In genomic region chr7:104272767-104273384, GRCh38 we compare ENCODE assay signal across 8 cellular contexts. TPM values are rescaled to one million over a fixed set of nuclear protein-coding genes. Genes with fewer than 3 reads are reported as not detected.
A peak's percentile ranks its signal among the peaks of the same experiment; 100 is the strongest.
DNase-seq lines count a peak whose midpoint lies in the region; ATAC-seq, FAIRE-seq and TF ChIP-seq lines count a peak whose summit lies in the region.

No MANE protein-coding gene starts in this region.

- no peak for ATAC-seq in HG02938 (IDR thresholded peaks at IDR 0.05; ENCODE audit: unreplicated experiment)
- no peak for ATAC-seq in activated CD8-positive, alpha-beta memory T cell treated with anti-CD3 and anti-CD28 coated beads, Interleukin-2, amount 10 ng/mL, durations not matched to agents 7 days and 5 days

- POLR2A ChIA-PET in HEK293 (lab: Yijun Ruan, JAX) = no interaction called here

- H3K9me3 Mint-ChIP-seq in osteocyte (ENCODE audit: unreplicated experiment) = no peaks in the 10 kb centered on the region
- no peaks in the 10 kb centered on the region for H3K9me3 Mint-ChIP-seq in activated CD8-positive, alpha-beta memory T cell treated with anti-CD3 and anti-CD28 coated beads, Interleukin-2, amount 10 ng/mL, durations not matched to agents 7 days and 5 days (ENCODE audit: low read depth)

- no peaks in the 10 kb centered on the region for H3K4me1 ChIP-seq in HEK293 (ENCODE audit: control insufficient read depth, insufficient read depth, low read length)

- H3K36me3 Mint-ChIP-seq in osteocyte (ENCODE audit: unreplicated experiment) = no peaks in the 10 kb centered on the region
- no peaks in the 10 kb centered on the region for H3K36me3 Mint-ChIP-seq in activated CD8-positive, alpha-beta memory T cell treated with anti-CD3 and anti-CD28 coated beads, Interleukin-2, amount 10 ng/mL, durations not matched to agents 7 days and 5 days

- no peaks in the 10 kb centered on the region for H3K9me3 ChIP-seq in HEK293 (ENCODE audit: control insufficient read depth, insufficient read depth, low read depth, low read length)

- H3K4me1 Mint-ChIP-seq in osteocyte (ENCODE audit: unreplicated experiment) = no peaks in the 10 kb centered on the region
- peaks cover 2% of the 10 kb centered on the region for H3K4me1 Mint-ChIP-seq in activated CD8-positive, alpha-beta memory T cell treated with anti-CD3 and anti-CD28 coated beads, Interleukin-2, amount 10 ng/mL, durations not matched to agents 7 days and 5 days

- peak; percentile 45 for DNase-seq in DMS 273 treated with DMSO at 0.1 percent for 48 hours (lab: John Stamatoyannopoulos, UW)
- peak; percentile 56 for DNase-seq in NCI-H748 (lab: John Stamatoyannopoulos, UW; ENCODE audit: unreplicated experiment)
- DNase-seq in dermis blood vessel endothelial cell = peak; percentile 62
- no peak for DNase-seq in osteocyte (ENCODE audit: extremely low spot score, unreplicated experiment)
- no peak for DNase-seq in activated CD8-positive, alpha-beta memory T cell treated with anti-CD3 and anti-CD28 coated beads, Interleukin-2, amount 10 ng/mL, durations not matched to agents 7 days and 5 days
- no peak for DNase-seq in H54 (ENCODE audit: insufficient read length, low spot score)

- no peak overlapping the region for H3K27ac ChIP-seq in HEK293 (ENCODE audit: extremely low read depth, low read depth, low read length)

- H3K36me3 ChIP-seq in HEK293 (ENCODE audit: control insufficient read depth in 2 of 2, insufficient read depth in 1 of 2, low read length in 2 of 2) = no peaks in the 10 kb centered on the region

- H3K4me3 Mint-ChIP-seq in osteocyte (ENCODE audit: unreplicated experiment) = no peak overlapping the region
- no peak overlapping the region for H3K4me3 Mint-ChIP-seq in activated CD8-positive, alpha-beta memory T cell treated with anti-CD3 and anti-CD28 coated beads, Interleukin-2, amount 10 ng/mL, durations not matched to agents 7 days and 5 days

- no peak overlapping the region for H3K4me3 ChIP-seq in HEK293 (ENCODE audit: low read depth, low read length)

- no peak for TF ChIP-seq CTCF in HEK293 (tag by site-specific recombination; IDR thresholded peaks at IDR 0.05)
- peak; percentile 62 for TF ChIP-seq CTCF in osteocyte (IDR thresholded peaks at IDR 0.05)

- CTCF ChIA-PET in HEK293 (lab: Yijun Ruan, JAX) = interaction anchor here (0.9 kb wide), 1 partner anchor 10 kb away, joined by 3 read pairs; no protein-coding TSS in a partner anchor
- CTCF ChIA-PET in activated CD8-positive, alpha-beta memory T cell treated with anti-CD3 and anti-CD28 coated beads, Interleukin-2, amount 10 ng/mL, durations not matched to agents 7 days and 5 days (lab: Charles Lee) = no interaction called here

- peaks cover 3% of the 10 kb centered on the region for H3K27me3 Mint-ChIP-seq in osteocyte (ENCODE audit: unreplicated experiment)
- H3K27me3 Mint-ChIP-seq in activated CD8-positive, alpha-beta memory T cell treated with anti-CD3 and anti-CD28 coated beads, Interleukin-2, amount 10 ng/mL, durations not matched to agents 7 days and 5 days = peaks cover 7% of the 10 kb centered on the region

- TF ChIP-seq POLR2A in H54 (IDR thresholded peaks at IDR 0.05; ENCODE audit: low read depth, low read length) = no peak

- no peak overlapping the region for H3K27ac Mint-ChIP-seq in osteocyte (ENCODE audit: unreplicated experiment)
- no peak overlapping the region for H3K27ac Mint-ChIP-seq in activated CD8-positive, alpha-beta memory T cell treated with anti-CD3 and anti-CD28 coated beads, Interleukin-2, amount 10 ng/mL, durations not matched to agents 7 days and 5 days

- FAIRE-seq in H54 (lab: Jason Lieb, UNC) = no peak

TF ChIP-seq in HEK293, 187 proteins besides CTCF, POLR2A, EP300 and RAD21:
- TF ChIP-seq ZNF654 (tag by site-specific recombination; IDR thresholded peaks at IDR 0.05; ENCODE audit: low read depth) (peak; percentile 15; the same call in 1 of the 2 replicates), ZNF561 (tag by site-specific recombination; IDR thresholded peaks at IDR 0.05; ENCODE audit: borderline replicate concordance) (no peak), ZNF514 (tag by site-specific recombination; IDR thresholded peaks at IDR 0.05) (no peak), ZIC2 (tag by site-specific recombination; IDR thresholded peaks at IDR 0.05) (no peak), ZNF660 (tag by site-specific recombination; IDR thresholded peaks at IDR 0.05) (peak; percentile 88)
TF ChIP-seq in HEK293: peak in this region for 2.

RNA-seq across cellular contexts. Expression of gene LHFPL3, which starts 55.5 kb away (rescaled TPM):
- not detected in 2 replicates for total RNA-seq in dermis blood vessel endothelial cell
- total RNA-seq in osteocyte = not detected in 2 replicates
- total RNA-seq in activated CD8-positive, alpha-beta memory T cell treated with anti-CD3 and anti-CD28 coated beads, Interleukin-2, amount 10 ng/mL, durations not matched to agents 7 days and 5 days = not detected

Comparison
In these comparisons a context has a peak if more than half of its experiments do, and no peak if none do; other contexts are left out.
1. DNase-seq: peak in DMS 273 treated with DMSO at 0.1 percent for 48 hours (single experiment), NCI-H748 (single experiment) and dermis blood vessel endothelial cell (single experiment); none in osteocyte (single experiment), activated CD8-positive, alpha-beta memory T cell treated with anti-CD3 and anti-CD28 coated beads, Interleukin-2, amount 10 ng/mL, durations not matched to agents 7 days and 5 days (single experiment) and H54 (single experiment).